In the genomic region with DNA sequence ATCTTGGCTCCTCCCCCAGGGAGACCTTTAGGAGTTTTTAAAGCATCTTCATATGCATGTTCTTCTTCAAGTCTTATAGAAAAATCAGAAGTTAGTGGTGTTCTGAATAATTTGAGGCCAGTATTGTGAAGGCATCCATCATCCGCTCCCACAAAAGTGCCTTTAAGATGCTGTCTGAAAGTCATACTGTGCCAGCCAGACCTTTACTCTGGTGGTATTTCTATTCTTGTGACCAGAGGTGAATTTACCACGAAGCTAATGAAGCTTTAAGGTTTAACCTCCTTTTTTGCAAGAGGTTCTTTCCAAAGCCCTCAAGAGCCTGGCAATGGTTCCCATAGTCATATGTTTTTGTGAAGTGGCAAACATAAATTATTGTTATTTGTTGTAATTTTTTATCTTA, we compare ENCODE assay signal across 29 cellular contexts.
"Had no signal": no experiment of that assay in that cellular context is flagged by ENCODE, and none has a peak within 500 bp of the region (broad histone marks: within the 10 kb centered on the region; RNA-seq: fewer than 3 reads in every experiment).

No MANE protein-coding gene starts in this region.

- H3K27ac ChIP-seq: neutrophil, parathyroid adenoma, psoas muscle, right lobe of liver, sigmoid colon had no signal

- H3K36me3 ChIP-seq: neutrophil, ovary, right lobe of liver, sigmoid colon, stomach, tibial artery, transverse colon, upper lobe of right lung, vagina had no signal

- H3K9me3 ChIP-seq: neutrophil, ovary, psoas muscle, right lobe of liver, sigmoid colon, stomach, tibial artery, transverse colon, upper lobe of right lung, vagina had no signal

- H3K27ac Mint-ChIP-seq: naive B cell; naive thymus-derived CD8-positive, alpha-beta T cell; natural killer cell treated with Interleukin-12 subunit alpha and Interleukin-12 subunit beta and Interleukin-15 and Interleukin-18, amount 100 ng/mL, for 72 hours; progenitor cell of endocrine pancreas; stimulated activated memory B cell treated with anti-CD40 and anti-IgM and Interleukin-4, amounts not matched to agents 10 μg/mL and 1 μg/mL and 100 μg/mL, for 72 hours; stimulated activated naive CD8-positive, alpha-beta T cell treated with anti-CD3 and anti-CD28 coated beads, Interleukin-15, Interleukin-2, amounts not matched to agents 100 ng/mL and 50 ng/mL, for 24 hours; type B pancreatic cell had no signal

- H3K79me2 ChIP-seq: parathyroid adenoma had no signal

- H3K27me3 Mint-ChIP-seq: progenitor cell of endocrine pancreas; stimulated activated naive CD8-positive, alpha-beta T cell treated with anti-CD3 and anti-CD28 coated beads, Interleukin-15, Interleukin-2, amounts not matched to agents 100 ng/mL and 50 ng/mL, for 24 hours; type B pancreatic cell had no signal

- H3K27me3 ChIP-seq: neutrophil, ovary, right lobe of liver, sigmoid colon, stomach, tibial artery, transverse colon, upper lobe of right lung, vagina had no signal

- H3K9me3 Mint-ChIP-seq: naive B cell; natural killer cell treated with Interleukin-12 subunit alpha and Interleukin-12 subunit beta and Interleukin-15 and Interleukin-18, amount 100 ng/mL, for 72 hours; neural crest cell; stimulated activated naive CD8-positive, alpha-beta T cell treated with anti-CD3 and anti-CD28 coated beads, Interleukin-15, Interleukin-2, amounts not matched to agents 100 ng/mL and 50 ng/mL, for 24 hours; type B pancreatic cell had no signal

- ATAC-seq: naive thymus-derived CD8-positive, alpha-beta T cell; natural killer cell treated with Interleukin-12 subunit alpha and Interleukin-12 subunit beta and Interleukin-15 and Interleukin-18, amount 100 ng/mL, for 72 hours; psoas muscle; right lobe of liver; stimulated activated memory B cell treated with anti-CD40 and anti-IgM and Interleukin-4, amounts not matched to agents 10 μg/mL and 1 μg/mL and 100 μg/mL, for 72 hours; upper lobe of right lung had no signal

- H3K4me3 ChIP-seq: psoas muscle, right lobe of liver, sigmoid colon, stomach, transverse colon, upper lobe of right lung had no signal

- H3K36me3 Mint-ChIP-seq: naive B cell; naive thymus-derived CD8-positive, alpha-beta T cell; natural killer cell treated with Interleukin-12 subunit alpha and Interleukin-12 subunit beta and Interleukin-15 and Interleukin-18, amount 100 ng/mL, for 72 hours; stimulated activated memory B cell treated with anti-CD40 and anti-IgM and Interleukin-4, amounts not matched to agents 10 μg/mL and 1 μg/mL and 100 μg/mL, for 72 hours; type B pancreatic cell had no signal

- H3K9ac ChIP-seq: parathyroid adenoma had no signal

- H3K4me1 Mint-ChIP-seq: naive B cell; neural crest cell; stimulated activated memory B cell treated with anti-CD40 and anti-IgM and Interleukin-4, amounts not matched to agents 10 μg/mL and 1 μg/mL and 100 μg/mL, for 72 hours had no signal

- H3K4me3 Mint-ChIP-seq: naive B cell; naive thymus-derived CD8-positive, alpha-beta T cell; natural killer cell treated with Interleukin-12 subunit alpha and Interleukin-12 subunit beta and Interleukin-15 and Interleukin-18, amount 100 ng/mL, for 72 hours; neural crest cell; stimulated activated memory B cell treated with anti-CD40 and anti-IgM and Interleukin-4, amounts not matched to agents 10 μg/mL and 1 μg/mL and 100 μg/mL, for 72 hours; stimulated activated naive CD8-positive, alpha-beta T cell treated with anti-CD3 and anti-CD28 coated beads, Interleukin-15, Interleukin-2, amounts not matched to agents 100 ng/mL and 50 ng/mL, for 24 hours; type B pancreatic cell had no signal

- DNase-seq: naive B cell; naive thymus-derived CD8-positive, alpha-beta T cell; nucleus accumbens; ovary; posterior cingulate gyrus; psoas muscle; right cardiac atrium; right lobe of liver; sigmoid colon; small intestine; stimulated activated CD4-positive, alpha-beta T cell treated with anti-CD3 and anti-CD28 coated beads, Interleukin-15, amount 100 ng/mL, for 24 hours; stimulated activated CD4-positive, alpha-beta T cell treated with anti-CD3 and anti-CD28 coated beads, Interleukin-2, amount 100 ng/mL, for 24 hours; stimulated activated CD4-positive, alpha-beta T cell treated with anti-CD3 and anti-CD28 coated beads, Interleukin-2, amount 100 ng/mL, for 48 hours; stimulated activated CD4-positive, alpha-beta T cell treated with anti-CD3 and anti-CD28 coated beads, Interleukin-4, amount 100 ng/mL, for 4 hours; stimulated activated CD8-positive, alpha-beta memory T cell treated with anti-CD3 and anti-CD28 coated beads, Interleukin-4, amount 100 ng/mL, for 48 hours; stimulated activated naive CD4-positive, alpha-beta T cell treated with Interleukin-2 at 50 U/mL for 16 hours; stomach; tibial artery; transverse colon; upper lobe of right lung had no signal
